ENCODE assay signal across 1 cellular context in genomic region chr1:86527306-86527705, GRCh38.
TF ChIP-seq lines count a peak whose summit lies in the region.

No MANE protein-coding gene starts in this region.

TF ChIP-seq in GM23338, 12 proteins besides CTCF, POLR2A, EP300 and RAD21 (continued from another document):
- TF ChIP-seq ZNF462 (CRISPR knock-in tag; IDR thresholded peaks at IDR 0.05) (no peak), STAT1 (IDR thresholded peaks at IDR 0.05; ENCODE audit: unreplicated experiment) (no peak), ZNF114 (CRISPR knock-in tag; IDR thresholded peaks at IDR 0.05) (no peak), REST (IDR thresholded peaks at IDR 0.05; ENCODE audit: unreplicated experiment) (no peak), ETS1 (IDR thresholded peaks at IDR 0.05) (no peak), JUNB (IDR thresholded peaks at IDR 0.05; ENCODE audit: unreplicated experiment) (no peak)
